ENCODE assay signal across 17 cellular contexts in the genomic region with DNA sequence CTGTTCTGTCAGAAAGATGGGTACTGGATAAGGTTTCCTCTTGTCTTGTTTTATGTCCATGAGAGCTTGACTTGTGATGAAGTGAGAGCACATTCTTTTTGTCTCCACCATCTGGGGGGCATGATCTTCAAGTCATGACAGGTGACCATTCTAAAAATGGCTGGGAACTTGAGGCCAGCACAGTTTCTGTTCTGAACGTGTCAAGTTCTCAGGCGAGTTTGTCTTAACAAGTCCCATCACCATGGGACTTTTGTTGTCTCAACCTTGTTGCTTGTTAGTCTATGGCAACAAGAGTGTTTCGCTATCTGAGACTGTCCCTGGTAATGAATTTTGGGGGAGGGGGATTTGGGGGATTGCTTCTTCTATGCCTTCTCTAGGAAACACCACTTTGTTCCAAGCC. TPM values are rescaled to one million over a fixed set of nuclear protein-coding genes. Genes with fewer than 3 reads are reported as not detected.
A peak's percentile ranks its signal among the peaks of the same experiment; 100 is the strongest.
DNase-seq lines count a peak whose midpoint lies in the region; ATAC-seq and TF ChIP-seq lines count a peak whose summit lies in the region.
"Had no signal": no experiment of that assay in that cellular context is flagged by ENCODE, and none has a peak within 500 bp of the region (broad histone marks: within the 10 kb centered on the region; RNA-seq: fewer than 3 reads in every experiment).

No MANE protein-coding gene starts in this region.

- H3K9me3 ChIP-seq in psoas muscle: peaks cover 11% of the 10 kb centered on the region
- no peaks in the 10 kb centered on the region for H3K9me3 ChIP-seq in adrenal gland (replicated peaks in 1 of 3)
- peaks cover 0 to 9% (median 0%) of the 10 kb centered on the region in 4 donors for H3K9me3 ChIP-seq in tibial nerve

- peaks cover 16% of the 10 kb centered on the region for H3K4me1 ChIP-seq in psoas muscle
- H3K4me1 ChIP-seq in adrenal gland (replicated peaks in 1 of 2): peaks cover 0 to 12% of the 10 kb centered on the region in 2 donors
- peaks cover 0 to 7% (median 0%) of the 10 kb centered on the region in 4 donors for H3K4me1 ChIP-seq in tibial nerve
- H3K4me1 ChIP-seq: right atrium auricular region had no signal

- ATAC-seq in GM18520 (IDR thresholded peaks at IDR 0.05; ENCODE audit: unreplicated experiment) (peak; percentile 81), GM21515 (IDR thresholded peaks at IDR 0.05; ENCODE audit: unreplicated experiment) (peak; percentile 62), HG03066 (IDR thresholded peaks at IDR 0.05; ENCODE audit: low read depth, unreplicated experiment) (peak; percentile 81), psoas muscle (peak in 3 of 4 donors; percentile 47 to 59 (median 48))
- ATAC-seq: left cardiac atrium had no signal

- H3K27me3 ChIP-seq in psoas muscle (ENCODE audit: insufficient read depth in 3 of 3, low read length in 2 of 3): no peaks in the 10 kb centered on the region
- no peaks in the 10 kb centered on the region for H3K27me3 ChIP-seq in adrenal gland
- no peaks in the 10 kb centered on the region for H3K27me3 ChIP-seq in tibial nerve
- H3K27me3 ChIP-seq: right atrium auricular region had no signal

- no peak for DNase-seq in psoas muscle
- no peak for DNase-seq in adrenal gland
- DNase-seq in activated gamma-delta T cell (lab: John Stamatoyannopoulos, UW): no peak
- DNase-seq in hepatic stellate cell (ENCODE audit: low spot score): no peak
- DNase-seq in tibial nerve (ENCODE audit: low spot score in 2 of 2): no peak
- DNase-seq: activated CD4-positive, alpha-beta T cell treated with anti-CD3 and anti-CD28 coated beads for 1 hour; activated effector memory CD4-positive, alpha-beta T cell treated with anti-CD3 and anti-CD28 coated beads, Interleukin-2, amount 50 U/mL, for 16 hours; EL; endodermal cell; left cardiac atrium; NCI-H1436; NCI-H345; SHP77 treated with DMSO at 0.1 percent for 48 hours had no signal

- H3K27ac ChIP-seq in psoas muscle: peak overlapping the region; percentile 74
- no peak overlapping the region for H3K27ac ChIP-seq in adrenal gland
- H3K27ac ChIP-seq in tibial nerve: no peak overlapping the region
- H3K27ac ChIP-seq: right atrium auricular region had no signal

- TF ChIP-seq EP300 in tibial nerve (IDR thresholded peaks at IDR 0.05): no peak

- TF ChIP-seq POLR2A in adrenal gland (IDR thresholded peaks at IDR 0.05): no peak
- no peak for TF ChIP-seq POLR2A in tibial nerve (IDR thresholded peaks at IDR 0.05)

- TF ChIP-seq CTCF in psoas muscle (IDR thresholded peaks at IDR 0.05) (no peak), adrenal gland (IDR thresholded peaks at IDR 0.05) (no peak), tibial nerve (IDR thresholded peaks at IDR 0.05) (no peak)

- 27 to 36% (median 28%) methylated on average over 3 of the region's 3 CpGs for WGBS in psoas muscle, 3 donors
- WGBS in adrenal gland, 4 donors: 78 to 96% (median 92%) methylated on average over 3 of the region's 3 CpGs
- 83 to 88% methylated on average over 3 of the region's 3 CpGs for WGBS in tibial nerve, 2 donors

- H3K36me3 ChIP-seq in psoas muscle (ENCODE audit: insufficient read depth in 1 of 2, low read depth in 1 of 2) (peaks cover 0 to 4% of the 10 kb centered on the region in 2 donors), adrenal gland (replicated peaks in 1 of 2) (no peaks in the 10 kb centered on the region), tibial nerve (no peaks in the 10 kb centered on the region)
- H3K36me3 ChIP-seq: right atrium auricular region had no signal

- H3K4me3 ChIP-seq in psoas muscle (peak overlapping the region; percentile 59), adrenal gland (no peak overlapping the region), tibial nerve (no peak overlapping the region)
- H3K4me3 ChIP-seq: right atrium auricular region had no signal

- intact Hi-C loops in psoas muscle (cut with DNase I) (no loop called here), adrenal gland (cut with DNase I) (no loop called here)

RNA-seq across cellular contexts. Expression of a gene that starts 25.6 kb away (rescaled TPM):
- total RNA-seq in psoas muscle (10 to 100 TPM; 14.2 to 22.1 (median 20.5) TPM), adrenal gland (10 to 100 TPM; 10.8 to 31.0 (median 15.5) TPM), tibial nerve (10 to 100 TPM; 13.8 to 22.0 (median 18.9) TPM)
- polyA plus RNA-seq in psoas muscle (10 to 100 TPM in 2 of 3 donors, 1 to 10 TPM in 1; 8.1 to 28.5 (median 13.8) TPM), adrenal gland (10 to 100 TPM in 1 of 3 donors, 1 to 10 TPM in 2; 2.3 to 13.9 (median 4.4) TPM)
